In the genomic region with DNA sequence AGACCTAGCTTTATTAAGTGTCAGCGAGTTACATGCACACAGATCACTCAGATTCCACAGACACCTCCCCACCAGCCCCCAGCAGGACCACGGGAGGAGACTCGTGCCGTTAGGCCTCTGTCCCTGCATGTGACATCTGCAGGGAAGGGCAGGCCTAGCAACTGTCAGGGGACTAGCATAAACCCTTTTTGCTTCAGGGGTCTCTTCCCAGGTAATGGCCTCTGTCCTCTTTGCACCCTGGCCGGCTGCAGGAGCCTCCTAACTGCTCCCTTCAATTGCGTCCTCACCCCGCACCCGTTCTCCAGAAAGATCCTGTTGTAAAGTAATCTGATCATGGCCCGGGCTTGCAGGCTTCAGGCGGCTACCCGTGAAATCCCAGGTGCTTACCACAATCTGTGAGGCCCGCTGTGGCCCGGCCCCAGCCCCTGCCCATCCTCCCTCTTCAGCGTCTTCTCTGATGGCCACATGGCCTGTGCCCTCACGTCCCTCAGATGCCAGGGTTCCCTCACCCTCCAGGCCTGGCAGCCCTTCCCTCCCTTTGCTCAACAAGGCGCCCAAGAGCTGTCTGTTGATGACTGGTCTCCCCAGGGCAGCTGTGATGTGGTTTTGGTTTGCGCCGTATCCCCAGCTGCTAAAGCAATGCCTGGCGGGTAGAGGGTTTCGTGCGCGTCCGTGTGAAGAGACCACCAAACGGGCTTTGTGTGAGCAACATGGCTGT, we compare ENCODE assay signal across 17 cellular contexts. TPM values are rescaled to one million over a fixed set of nuclear protein-coding genes. Genes with fewer than 3 reads are reported as not detected.
DNase-seq lines count a peak whose midpoint lies in the region; ATAC-seq and TF ChIP-seq lines count a peak whose summit lies in the region.
"Had no signal": no experiment of that assay in that cellular context is flagged by ENCODE, and none has a peak within 500 bp of the region (broad histone marks: within the 10 kb centered on the region; RNA-seq: fewer than 3 reads in every experiment).

No MANE protein-coding gene starts in this region.

- H3K4me1 Mint-ChIP-seq in activated T-helper 2 cell treated with anti-CD3 and anti-CD28 coated beads, Interferon-gamma antibody, Interleukin-2, Interleukin-4, amounts not matched to agents 10 μg/mL and 5 μg/mL and 100 μg/mL, durations not matched to agents 14 hours and 24 hours and 36 hours (ENCODE audit: low read depth) = peaks cover 5% of the 10 kb centered on the region
- H3K4me1 Mint-ChIP-seq in immature natural killer cell = peaks cover 0 to 17% of the 10 kb centered on the region in 2 donors

- H3K9me3 Mint-ChIP-seq in activated T-helper 2 cell treated with anti-CD3 and anti-CD28 coated beads, Interferon-gamma antibody, Interleukin-2, Interleukin-4, amounts not matched to agents 10 μg/mL and 5 μg/mL and 100 μg/mL, durations not matched to agents 14 hours and 24 hours and 36 hours = no peaks in the 10 kb centered on the region
- no peaks in the 10 kb centered on the region for H3K9me3 Mint-ChIP-seq in immature natural killer cell

- WGBS in heart left ventricle, 4 donors = 76 to 86% (median 83%) methylated on average over 24 of the region's 24 CpGs

- H3K4me3 ChIP-seq in A673 (ENCODE audit: low read depth, low read length, poor library complexity, severe bottlenecking) = no peak overlapping the region
- H3K4me3 ChIP-seq in HL-60 (replicated peaks; ENCODE audit: insufficient read depth, low read length) = no peak overlapping the region
- no peak overlapping the region for H3K4me3 ChIP-seq in heart left ventricle
- H3K4me3 ChIP-seq: lung had no signal

- H3K36me3 Mint-ChIP-seq in activated T-helper 2 cell treated with anti-CD3 and anti-CD28 coated beads, Interferon-gamma antibody, Interleukin-2, Interleukin-4, amounts not matched to agents 10 μg/mL and 5 μg/mL and 100 μg/mL, durations not matched to agents 14 hours and 24 hours and 36 hours (ENCODE audit: low read depth) = peaks cover 49% of the 10 kb centered on the region
- H3K36me3 Mint-ChIP-seq in immature natural killer cell = peaks cover 6 to 25% (median 13%) of the 10 kb centered on the region in 3 donors

- H3K4me1 ChIP-seq in A673 (ENCODE audit: insufficient read depth, low read length, poor library complexity, severe bottlenecking) (no peaks in the 10 kb centered on the region), heart left ventricle (peaks cover 0 to 13% (median 0%) of the 10 kb centered on the region in 12 donors)

- H3K27me3 ChIP-seq in A673 (replicated peaks; ENCODE audit: insufficient read depth, low read depth, low read length, poor library complexity) (no peaks in the 10 kb centered on the region), HL-60 (ENCODE audit: insufficient read depth, poor library complexity, severe bottlenecking) (no peaks in the 10 kb centered on the region), heart left ventricle (no peaks in the 10 kb centered on the region)

- TF ChIP-seq CTCF in A673 (conservative IDR thresholded peaks at IDR 0.05; ENCODE audit: low read depth, low read length) (no peak), HL-60 (IDR thresholded peaks at IDR 0.05; ENCODE audit: insufficient read depth, low read length) (no peak), heart left ventricle (IDR thresholded peaks at IDR 0.05) (no peak)

- no peak for ATAC-seq in heart left ventricle
- no peak for ATAC-seq in GM21526 (IDR thresholded peaks at IDR 0.05; ENCODE audit: low FRiP score, unreplicated experiment)
- ATAC-seq in HG02973 (IDR thresholded peaks at IDR 0.05; ENCODE audit: unreplicated experiment) = no peak
- ATAC-seq: SK-N-SH treated with all-trans-retinoic acid at 6 μM for 48 hours had no signal

- H3K36me3 ChIP-seq in A673 (ENCODE audit: insufficient read depth, low read length, poor library complexity, severe bottlenecking) = peaks cover 9% of the 10 kb centered on the region
- peaks cover 0 to 45% (median 28%) of the 10 kb centered on the region in 9 donors for H3K36me3 ChIP-seq in heart left ventricle

- intact Hi-C loops in A673 (cut with micrococcal nuclease; ENCODE audit: unreplicated experiment) (no loop called here), heart left ventricle (cut with DNase I) (no loop called here)
- intact Hi-C loops in activated T-helper 2 cell treated with anti-CD3 and anti-CD28 coated beads, Interferon-gamma antibody, Interleukin-2, Interleukin-4, amounts not matched to agents 10 μg/mL and 5 μg/mL and 100 μg/mL, durations not matched to agents 14 hours and 24 hours and 36 hours (cut with micrococcal nuclease) = no loop called here

- CTCF ChIA-PET in A673 (lab: Charles Lee) = interaction anchor here (0.5 kb wide), 1 partner anchor 41 kb away, joined by 3 read pairs; no protein-coding TSS in a partner anchor

- H3K27ac ChIP-seq in A673 (ENCODE audit: low read depth, low read length, poor library complexity, severe bottlenecking) = peak overlapping the region; percentile 40
- H3K27ac ChIP-seq in HL-60 (replicated peaks) = peak overlapping the region; percentile 32; the same call in 1 of the 2 replicates
- H3K27ac ChIP-seq in heart left ventricle = no peak overlapping the region
- H3K27ac ChIP-seq: VCaP had no signal

- no peaks in the 10 kb centered on the region for H3K27me3 Mint-ChIP-seq in activated T-helper 2 cell treated with anti-CD3 and anti-CD28 coated beads, Interferon-gamma antibody, Interleukin-2, Interleukin-4, amounts not matched to agents 10 μg/mL and 5 μg/mL and 100 μg/mL, durations not matched to agents 14 hours and 24 hours and 36 hours (ENCODE audit: low read depth)
- no peaks in the 10 kb centered on the region for H3K27me3 Mint-ChIP-seq in immature natural killer cell (ENCODE audit: low read depth in 3 of 3)

- no peak for TF ChIP-seq POLR2A in heart left ventricle (IDR thresholded peaks at IDR 0.05)

- POLR2A ChIA-PET in A673 (lab: Charles Lee; ENCODE audit: low non-redundant PET) = no interaction called here

- H3K9me3 ChIP-seq in A673 (ENCODE audit: low read depth, low read length, poor library complexity, severe bottlenecking) = no peaks in the 10 kb centered on the region
- no peaks in the 10 kb centered on the region for H3K9me3 ChIP-seq in heart left ventricle

- no peak overlapping the region for H3K4me3 Mint-ChIP-seq in activated T-helper 2 cell treated with anti-CD3 and anti-CD28 coated beads, Interferon-gamma antibody, Interleukin-2, Interleukin-4, amounts not matched to agents 10 μg/mL and 5 μg/mL and 100 μg/mL, durations not matched to agents 14 hours and 24 hours and 36 hours (ENCODE audit: low read depth)
- H3K4me3 Mint-ChIP-seq in immature natural killer cell = peak overlapping the region in 2 of 5 donors; percentile 38 to 64

- no TSS peak for BruUV-seq in A673 (replicated peaks; lab: Mats Ljungman, UMichigan)

- DNase-seq in A673 (ENCODE audit: low spot score) = no peak
- DNase-seq in HL-60 (ENCODE audit: low read depth in 1 of 2, low spot score in 1 of 2) = peak in 1 of 2 experiments; percentile 86
- no peak for DNase-seq in activated T-helper 2 cell treated with anti-CD3 and anti-CD28 coated beads, Interferon-gamma antibody, Interleukin-2, Interleukin-4, amounts not matched to agents 10 μg/mL and 5 μg/mL and 100 μg/mL, durations not matched to agents 14 hours and 24 hours and 36 hours (ENCODE audit: low spot score)
- DNase-seq in immature natural killer cell = peak in 2 of 3 donors; percentile 7 to 37
- DNase-seq in NCI-H2196 treated with DMSO at 0.1 percent for 48 hours (lab: John Stamatoyannopoulos, UW; ENCODE audit: unreplicated experiment) = no peak
- DNase-seq in heart left ventricle = no peak
- DNase-seq: hypothalamus, NCI-H2171 had no signal

- H3K27ac Mint-ChIP-seq in activated T-helper 2 cell treated with anti-CD3 and anti-CD28 coated beads, Interferon-gamma antibody, Interleukin-2, Interleukin-4, amounts not matched to agents 10 μg/mL and 5 μg/mL and 100 μg/mL, durations not matched to agents 14 hours and 24 hours and 36 hours = peak overlapping the region; percentile 20
- H3K27ac Mint-ChIP-seq in immature natural killer cell = peak overlapping the region in 3 of 6 donors; percentile 39 to 60 (median 50)

RNA-seq across cellular contexts. Expression of a gene that starts 34.9 kb away (rescaled TPM):
- total RNA-seq in A673 (2021) = 44.3 and 54.8 TPM in 2 replicates
- 62.5 and 67.6 TPM in 2 replicates for total RNA-seq in activated T-helper 2 cell treated with anti-CD3 and anti-CD28 coated beads, Interferon-gamma antibody, Interleukin-2, Interleukin-4, amounts not matched to agents 10 μg/mL and 5 μg/mL and 100 μg/mL, durations not matched to agents 14 hours and 24 hours and 36 hours
- 10 to 100 TPM; 11.2 to 28.9 (median 15.1) TPM for polyA plus RNA-seq in immature natural killer cell
- 10 to 100 TPM in 8 of 9 donors, 1 to 10 TPM in 1; 9.8 to 25.1 (median 13.4) TPM for total RNA-seq in heart left ventricle
- polyA plus RNA-seq in heart left ventricle = 10 to 100 TPM; 10.9 to 29.4 TPM

RNA-seq across cellular contexts. Expression of a gene that starts 35.1 kb away (rescaled TPM):
- 13.3 and 13.5 TPM in 2 replicates for total RNA-seq in A673 (2021)
- total RNA-seq in activated T-helper 2 cell treated with anti-CD3 and anti-CD28 coated beads, Interferon-gamma antibody, Interleukin-2, Interleukin-4, amounts not matched to agents 10 μg/mL and 5 μg/mL and 100 μg/mL, durations not matched to agents 14 hours and 24 hours and 36 hours = 15.6 and 15.9 TPM in 2 replicates
- 1 to 10 TPM; 6.1 to 8.3 (median 7.0) TPM for polyA plus RNA-seq in immature natural killer cell
- total RNA-seq in heart left ventricle = 10 to 100 TPM in 8 of 9 donors, 1 to 10 TPM in 1; 9.6 to 14.6 (median 12.4) TPM
- polyA plus RNA-seq in heart left ventricle = 10 to 100 TPM in 1 of 2 donors, 1 to 10 TPM in 1; 8.7 to 17.2 TPM

RNA-seq across cellular contexts. Expression of a gene that starts 36.3 kb away (rescaled TPM):
- 316 and 329 TPM in 2 replicates for total RNA-seq in A673 (2021)
- total RNA-seq in activated T-helper 2 cell treated with anti-CD3 and anti-CD28 coated beads, Interferon-gamma antibody, Interleukin-2, Interleukin-4, amounts not matched to agents 10 μg/mL and 5 μg/mL and 100 μg/mL, durations not matched to agents 14 hours and 24 hours and 36 hours = 84.4 and 90.8 TPM in 2 replicates
- 10 to 100 TPM; 83.0 to 96.8 (median 92.9) TPM for polyA plus RNA-seq in immature natural killer cell
- total RNA-seq in heart left ventricle = 10 to 100 TPM; 20.0 to 62.4 (median 29.0) TPM
- polyA plus RNA-seq in heart left ventricle = 10 to 100 TPM; 33.4 to 58.0 TPM

RNA-seq across cellular contexts. Expression of a gene that starts 49.6 kb away (rescaled TPM):
- not detected in 2 replicates for total RNA-seq in A673 (2021)
- not detected in 2 replicates for total RNA-seq in activated T-helper 2 cell treated with anti-CD3 and anti-CD28 coated beads, Interferon-gamma antibody, Interleukin-2, Interleukin-4, amounts not matched to agents 10 μg/mL and 5 μg/mL and 100 μg/mL, durations not matched to agents 14 hours and 24 hours and 36 hours
- polyA plus RNA-seq in immature natural killer cell = not detected
- not detected for total RNA-seq in heart left ventricle
- not detected for polyA plus RNA-seq in heart left ventricle
- total RNA-seq: lung, osteocyte, temporal lobe had no signal
- polyA plus RNA-seq: adipose tissue, AG04450, lung had no signal

Comparison
In these comparisons a context has a peak if more than half of its experiments do, and no peak if none do; other contexts are left out.
1. DNase-seq: peak in immature natural killer cell (2 of 3); none in A673 (single experiment), activated T-helper 2 cell treated with anti-CD3 and anti-CD28 coated beads, Interferon-gamma antibody, Interleukin-2, Interleukin-4, amounts not matched to agents 10 μg/mL and 5 μg/mL and 100 μg/mL, durations not matched to agents 14 hours and 24 hours and 36 hours (single experiment), NCI-H2196 treated with DMSO at 0.1 percent for 48 hours (single experiment) and heart left ventricle (0 of 5).
2. H3K27ac ChIP-seq: peak in A673 (single experiment) and HL-60 (single experiment); none in heart left ventricle (0 of 12).